ENCODE assay signal across 11 cellular contexts in the genomic region with DNA sequence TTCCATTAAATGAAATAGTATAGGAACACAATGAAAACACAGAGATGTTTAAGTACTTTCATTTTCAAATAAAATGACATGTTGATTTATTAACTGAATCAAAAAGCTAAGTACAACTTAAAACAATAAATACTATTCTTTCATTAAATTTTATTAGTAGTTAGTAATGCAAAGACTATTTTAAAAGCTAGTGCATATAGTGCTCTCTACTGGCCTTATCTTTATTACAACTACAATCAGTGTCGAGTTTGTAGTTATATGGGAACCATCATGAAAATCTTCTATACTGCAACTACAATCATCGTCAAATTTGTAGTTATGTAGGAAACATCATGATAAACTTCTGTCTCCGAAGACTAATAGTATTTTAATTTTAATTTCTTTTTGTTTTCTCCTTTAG. TPM values are rescaled to one million over a fixed set of nuclear protein-coding genes. Genes with fewer than 3 reads are reported as not detected.
A peak's percentile ranks its signal among the peaks of the same experiment; 100 is the strongest.
DNase-seq lines count a peak whose midpoint lies in the region; ATAC-seq, FAIRE-seq and TF ChIP-seq lines count a peak whose summit lies in the region.
"Had no signal": no experiment of that assay in that cellular context is flagged by ENCODE, and none has a peak within 500 bp of the region (broad histone marks: within the 10 kb centered on the region; RNA-seq: fewer than 3 reads in every experiment).

No MANE protein-coding gene starts in this region.

- H3K4me3 ChIP-seq in heart left ventricle (no peak overlapping the region), dorsolateral prefrontal cortex (no peak overlapping the region)

- intact Hi-C loops in heart left ventricle (cut with DNase I) (loop anchor here in 5 of 10 donors (5.0 to 10.0 kb wide), 5 partner anchors 109 to 534 kb away; no protein-coding TSS in a partner anchor), left ventricle myocardium superior (cut with micrococcal nuclease) (loop anchor here (10.0 kb wide), 1 partner anchor 532 kb away; no protein-coding TSS in a partner anchor), dorsolateral prefrontal cortex (cut with DNase I) (no loop called here)

- H3K9me3 ChIP-seq in heart left ventricle: no peaks in the 10 kb centered on the region
- H3K9me3 ChIP-seq: Caco-2 had no signal

- no peak for FAIRE-seq in HTR-8/SVneo (lab: Jason Lieb, UNC)

- peaks cover 0 to 4% (median 0%) of the 10 kb centered on the region in 12 donors for H3K4me1 ChIP-seq in heart left ventricle
- H3K4me1 ChIP-seq: Caco-2, parathyroid adenoma had no signal

- no peak for DNase-seq in heart left ventricle
- no peak for DNase-seq in left ventricle myocardium superior
- peak; percentile 9 for DNase-seq in HT-29 (ENCODE audit: low spot score)
- no peak for DNase-seq in dorsolateral prefrontal cortex
- DNase-seq in HTR-8/SVneo (ENCODE audit: insufficient read length, low spot score): no peak
- no peak for DNase-seq in SKM-1 (lab: John Stamatoyannopoulos, UW; ENCODE audit: unreplicated experiment)
- DNase-seq in NCI-H2107 treated with DMSO at 0.1 percent for 48 hours (lab: John Stamatoyannopoulos, UW; ENCODE audit: unreplicated experiment): no peak
- DNase-seq: Caco-2, NCI-H446 treated with DMSO at 0.1 percent for 48 hours had no signal

- TF ChIP-seq POLR2A in heart left ventricle (IDR thresholded peaks at IDR 0.05): no peak

- H3K27me3 ChIP-seq in heart left ventricle: no peaks in the 10 kb centered on the region
- no peaks in the 10 kb centered on the region for H3K27me3 ChIP-seq in dorsolateral prefrontal cortex

- ATAC-seq in heart left ventricle (no peak), left ventricle myocardium superior (no peak), GM19328 (IDR thresholded peaks at IDR 0.05; ENCODE audit: unreplicated experiment) (no peak)

- no peaks in the 10 kb centered on the region for H3K36me3 ChIP-seq in heart left ventricle

- 43 to 50% (median 48%) methylated on average over 3 of the region's 3 CpGs for WGBS in heart left ventricle, 4 donors

- no peak overlapping the region for H3K27ac ChIP-seq in heart left ventricle
- no peak overlapping the region for H3K27ac ChIP-seq in dorsolateral prefrontal cortex
- H3K27ac ChIP-seq: parathyroid adenoma had no signal

- peak in 9 of 12 donors; percentile 12 to 47 (median 36) for TF ChIP-seq CTCF in heart left ventricle (IDR thresholded peaks at IDR 0.05)
- TF ChIP-seq CTCF in dorsolateral prefrontal cortex (IDR thresholded peaks at IDR 0.05 in 54 of 56, conservative IDR thresholded peaks at IDR 0.05 in 2 of 56; ENCODE audit: low read depth in 1 of 56, partially characterized antibody in 56 of 56): peak in 34 of 56 donors; percentile 10 to 59 (median 29)

RNA-seq across cellular contexts. Expression of gene LIN7A, which starts 8.9 kb away (rescaled TPM):
- total RNA-seq in heart left ventricle (10 to 100 TPM; 10.2 to 20.1 (median 14.6) TPM), left ventricle myocardium superior (14.4 TPM), dorsolateral prefrontal cortex (10 to 100 TPM in 119 of 120 experiments, 1 to 10 TPM in 1; 9.9 to 65.4 (median 38.1) TPM)
- 10 to 100 TPM in 1 of 2 donors, 1 to 10 TPM in 1; 7.5 to 21.6 TPM for polyA plus RNA-seq in heart left ventricle
- total RNA-seq in HT-29 (2014; rRNA removed; shearing (Covaris generic)): not detected in 2 replicates

Comparison
In these comparisons a context has a peak if more than half of its experiments do, and no peak if none do; other contexts are left out.
1. RNA of gene LIN7A, which starts 8.9 kb away (total RNA-seq): 9.9 to 65.4 TPM in dorsolateral prefrontal cortex, 10.2 to 20.1 TPM in heart left ventricle and 14.4 TPM in left ventricle myocardium superior (single experiment); not detected in HT-29; every median in the first group is over 10 times any median in the second.